11 cellular contexts compared by ENCODE assay signal in genomic region chr13:39688278-39688677, GRCh38. TPM values are rescaled to one million over a fixed set of nuclear protein-coding genes. Genes with fewer than 3 reads are reported as not detected.
DNase-seq lines count a peak whose midpoint lies in the region; ATAC-seq and TF ChIP-seq lines count a peak whose summit lies in the region.
"Had no signal": no experiment of that assay in that cellular context is flagged by ENCODE, and none has a peak within 500 bp of the region (broad histone marks: within the 10 kb centered on the region; RNA-seq: fewer than 3 reads in every experiment).

No MANE protein-coding gene starts in this region.

- H3K27ac Mint-ChIP-seq in immature natural killer cell = peak overlapping the region; percentile 71 to 91 (median 85)

- peak; percentile 9 for ATAC-seq in GM19023 (IDR thresholded peaks at IDR 0.05; ENCODE audit: unreplicated experiment)
- peak; percentile 27 for ATAC-seq in HG02610 (IDR thresholded peaks at IDR 0.05; ENCODE audit: unreplicated experiment)
- ATAC-seq in HG03469 (IDR thresholded peaks at IDR 0.05; ENCODE audit: unreplicated experiment) = no peak

- H3K36me3 Mint-ChIP-seq in immature natural killer cell = peaks cover 7 to 14% (median 10%) of the 10 kb centered on the region in 3 donors

- DNase-seq in NB4 (ENCODE audit: low read depth) (peak; percentile 33), immature natural killer cell (no peak), D341Med (ENCODE audit: low spot score) (no peak), NCI-H446 treated with DMSO at 0.1 percent for 48 hours (lab: John Stamatoyannopoulos, UW) (no peak)
- DNase-seq: activated gamma-delta T cell; KG1; stimulated activated CD4-positive, alpha-beta T cell treated with anti-CD3 and anti-CD28 coated beads, Interleukin-4, amount 100 ng/mL, for 24 hours had no signal

- no peaks in the 10 kb centered on the region for H3K27me3 Mint-ChIP-seq in immature natural killer cell (ENCODE audit: low read depth in 3 of 3)

- H3K4me1 Mint-ChIP-seq in immature natural killer cell = peaks cover 12 to 15% of the 10 kb centered on the region in 2 donors

- no peaks in the 10 kb centered on the region for H3K9me3 Mint-ChIP-seq in immature natural killer cell

- no peak overlapping the region for H3K4me3 ChIP-seq in NB4 (ENCODE audit: low read depth, low read length)
- H3K4me3 ChIP-seq: suprapubic skin had no signal

- no peak for TF ChIP-seq POLR2A in NB4 (IDR thresholded peaks at IDR 0.05; ENCODE audit: extremely low read depth, insufficient read length)

- no peak for TF ChIP-seq CTCF in NB4 (IDR thresholded peaks at IDR 0.05; ENCODE audit: low read depth, low read length)

- H3K4me3 Mint-ChIP-seq in immature natural killer cell = peak overlapping the region in 1 of 5 donors; percentile 38

RNA-seq across cellular contexts. Expression of gene COG6, which starts 32.8 kb away (rescaled TPM):
- polyA plus RNA-seq in immature natural killer cell = 10 to 100 TPM; 13.2 to 15.4 (median 15.1) TPM
